In genomic region chr6:45714795-45715507, GRCh38 we compare ENCODE assay signal across 8 cellular contexts.
A peak's percentile ranks its signal among the peaks of the same experiment; 100 is the strongest.
DNase-seq lines count a peak whose midpoint lies in the region; ATAC-seq and TF ChIP-seq lines count a peak whose summit lies in the region.

No MANE protein-coding gene starts in this region.

- intact Hi-C loops in head of caudate nucleus (cut with DNase I), result loop anchor here (5.0 kb wide), 2 partner anchors 293 to 1058 kb away; no protein-coding TSS in a partner anchor

- no peak overlapping the region for H4K91ac ChIP-seq in trophoblast cell (ENCODE audit: low read depth, low read length)

- H3K4me1 Mint-ChIP-seq in activated naive CD8-positive, alpha-beta T cell treated with anti-CD3 and anti-CD28 coated beads, Interleukin-2, amount 50 U/mL, for 24 hours, result peaks cover 55% of the 10 kb centered on the region

- peak overlapping the region; percentile 55 for H3K4me3 Mint-ChIP-seq in activated naive CD8-positive, alpha-beta T cell treated with anti-CD3 and anti-CD28 coated beads, Interleukin-2, amount 50 U/mL, for 24 hours

- no peak overlapping the region for H3K23ac ChIP-seq in trophoblast cell (ENCODE audit: low read length)

- no peak overlapping the region for H3K4ac ChIP-seq in trophoblast cell (ENCODE audit: low read depth, low read length)

- H2BK12ac ChIP-seq in trophoblast cell (ENCODE audit: low read length), result peak overlapping the region; percentile 18

- H3K27me3 Mint-ChIP-seq in activated naive CD8-positive, alpha-beta T cell treated with anti-CD3 and anti-CD28 coated beads, Interleukin-2, amount 50 U/mL, for 24 hours, result peaks cover 5% of the 10 kb centered on the region

- no peak overlapping the region for H2BK120ac ChIP-seq in trophoblast cell (ENCODE audit: insufficient read depth, low read length, poor library complexity)

- H3K36me3 Mint-ChIP-seq in activated naive CD8-positive, alpha-beta T cell treated with anti-CD3 and anti-CD28 coated beads, Interleukin-2, amount 50 U/mL, for 24 hours (ENCODE audit: low read depth), result no peaks in the 10 kb centered on the region

- H3K9me3 Mint-ChIP-seq in activated naive CD8-positive, alpha-beta T cell treated with anti-CD3 and anti-CD28 coated beads, Interleukin-2, amount 50 U/mL, for 24 hours, result no peaks in the 10 kb centered on the region

- H4K8ac ChIP-seq in trophoblast cell (ENCODE audit: low read depth, low read length), result no peak overlapping the region

- H2AK5ac ChIP-seq in trophoblast cell (ENCODE audit: low read length), result no peak overlapping the region

- no peaks in the 10 kb centered on the region for H3K36me3 ChIP-seq in BE2C
- no peaks in the 10 kb centered on the region for H3K36me3 ChIP-seq in trophoblast cell (ENCODE audit: control insufficient read depth in 1 of 2, insufficient read depth in 2 of 2, low read length in 2 of 2)

- H3K79me2 ChIP-seq in trophoblast cell (ENCODE audit: control insufficient read depth, insufficient read depth, low read length, poor library complexity), result no peaks in the 10 kb centered on the region

- H3K9ac ChIP-seq in trophoblast cell (ENCODE audit: low read length), result no peak overlapping the region

- H4K12ac ChIP-seq in trophoblast cell (ENCODE audit: low read depth, low read length), result no peak overlapping the region

- H3K4me2 ChIP-seq in trophoblast cell (ENCODE audit: low read length), result no peak overlapping the region

- TF ChIP-seq CTCF in BE2C (IDR thresholded peaks at IDR 0.05; ENCODE audit: low read depth, low read length), result peak; percentile 72
- peak; percentile 73 for TF ChIP-seq CTCF in LNCAP (IDR thresholded peaks at IDR 0.05)

- DNase-seq in BE2C (peak; percentile 23), SHP77 (lab: John Stamatoyannopoulos, UW) (peak; percentile 45 to 62), head of caudate nucleus (peak in 37 of 42 donors; percentile 14 to 87 (median 66)), trophoblast cell (peak; percentile 57 to 76)
- no peak for DNase-seq in activated naive CD8-positive, alpha-beta T cell treated with anti-CD3 and anti-CD28 coated beads, Interleukin-2, amount 50 U/mL, for 24 hours

- no peak overlapping the region for H3K18ac ChIP-seq in trophoblast cell (ENCODE audit: low read length)

- WGBS in trophoblast cell (ENCODE audit: extremely low coverage, insufficient coverage, insufficient read length), result no CpG with 5 or more reads among the region's 6 CpGs

- H2AFZ ChIP-seq in trophoblast cell (ENCODE audit: insufficient read depth, low read length, poor library complexity), result no peak overlapping the region

- H3K27me3 ChIP-seq in BE2C, result no peaks in the 10 kb centered on the region; the same call in 1 of the 2 replicates
- no peaks in the 10 kb centered on the region for H3K27me3 ChIP-seq in trophoblast cell (ENCODE audit: insufficient read depth, low read length)

- H2BK5ac ChIP-seq in trophoblast cell (ENCODE audit: low read depth, low read length, poor library complexity), result no peak overlapping the region

- H3K79me1 ChIP-seq in trophoblast cell (ENCODE audit: low read length), result no peaks in the 10 kb centered on the region

- H3K4me3 ChIP-seq in BE2C (ENCODE audit: low read depth, low read length), result no peak overlapping the region
- no peak overlapping the region for H3K4me3 ChIP-seq in trophoblast cell (ENCODE audit: low read depth, low read length)

- H3K27ac Mint-ChIP-seq in activated naive CD8-positive, alpha-beta T cell treated with anti-CD3 and anti-CD28 coated beads, Interleukin-2, amount 50 U/mL, for 24 hours, result peak overlapping the region; percentile 98

- ATAC-seq in GM18519 (IDR thresholded peaks at IDR 0.05; ENCODE audit: low FRiP score, unreplicated experiment) (peak; percentile 27), HG02884 (IDR thresholded peaks at IDR 0.05; ENCODE audit: unreplicated experiment) (no peak)
- peak; percentile 29 for ATAC-seq in activated naive CD8-positive, alpha-beta T cell treated with anti-CD3 and anti-CD28 coated beads, Interleukin-2, amount 50 U/mL, for 24 hours

- no peak overlapping the region for H3K27ac ChIP-seq in trophoblast cell (ENCODE audit: low read depth, low read length)

- H3K9me3 ChIP-seq in BE2C (no peaks in the 10 kb centered on the region), trophoblast cell (ENCODE audit: insufficient read depth, low read depth, low read length) (no peaks in the 10 kb centered on the region)

- no peak overlapping the region for H3K14ac ChIP-seq in trophoblast cell (ENCODE audit: low read length)

- no peaks in the 10 kb centered on the region for H3K4me1 ChIP-seq in BE2C
- no peaks in the 10 kb centered on the region for H3K4me1 ChIP-seq in trophoblast cell (ENCODE audit: control insufficient read depth in 1 of 2, insufficient read depth in 2 of 2, low read length in 2 of 2)
